Comparison of ENCODE assay signal across 8 cellular contexts in genomic region chr12:4648099-4648498, GRCh38. TPM values are rescaled to one million over a fixed set of nuclear protein-coding genes. Genes with fewer than 3 reads are reported as not detected.
DNase-seq lines count a peak whose midpoint lies in the region; ATAC-seq and TF ChIP-seq lines count a peak whose summit lies in the region.

No MANE protein-coding gene starts in this region.

- no peaks in the 10 kb centered on the region for H4K20me1 ChIP-seq in SU-DHL-6 (ENCODE audit: low read depth, low read length)

- peak overlapping the region; percentile 89 for H3K4me2 ChIP-seq in SU-DHL-6 (ENCODE audit: low read depth, low read length, poor library complexity, severe bottlenecking)

- DNase-seq in HCEC 1CT (peak; percentile 21), sciatic nerve (ENCODE audit: low spot score) (no peak), amniotic stem cell (lab: John Stamatoyannopoulos, UW) (no peak), HEK293T (ENCODE audit: extremely low spot score) (no peak), COR-L47 (lab: John Stamatoyannopoulos, UW) (no peak)

- H3K79me2 ChIP-seq in SU-DHL-6 (ENCODE audit: insufficient read depth, low read length) = peaks cover 41% of the 10 kb centered on the region

- CTCF ChIA-PET in HEK293T (lab: Yijun Ruan, JAX) = interaction anchor here (0.7 kb wide), 1 partner anchor 10 kb away, joined by 3 read pairs; no protein-coding TSS in a partner anchor

- peak; percentile 20 for ATAC-seq in gastroesophageal sphincter
- ATAC-seq in sciatic nerve = peak; percentile 22

- no peaks in the 10 kb centered on the region for H3K36me3 ChIP-seq in SU-DHL-6 (ENCODE audit: low read length)
- no peaks in the 10 kb centered on the region for H3K36me3 ChIP-seq in gastroesophageal sphincter

- no peaks in the 10 kb centered on the region for H3K9me2 ChIP-seq in SU-DHL-6 (replicated peaks; ENCODE audit: insufficient read depth, low read length)

- no peaks in the 10 kb centered on the region for H3K9me3 ChIP-seq in SU-DHL-6 (ENCODE audit: insufficient read depth, low read length)
- H3K9me3 ChIP-seq in gastroesophageal sphincter = no peaks in the 10 kb centered on the region

- no peak for TF ChIP-seq POLR2A in gastroesophageal sphincter (IDR thresholded peaks at IDR 0.05)

- H2AFZ ChIP-seq in SU-DHL-6 (ENCODE audit: low read depth, low read length, severe bottlenecking) = peak overlapping the region; percentile 95

- H3K27me3 ChIP-seq in SU-DHL-6 (ENCODE audit: low read length) = no peaks in the 10 kb centered on the region
- H3K27me3 ChIP-seq in gastroesophageal sphincter = no peaks in the 10 kb centered on the region

- no peaks in the 10 kb centered on the region for H3F3A ChIP-seq in SU-DHL-6 (ENCODE audit: insufficient read depth)

- POLR2A ChIA-PET in HEK293T (lab: Yijun Ruan, JAX) = interaction anchor here (0.6 to 2.0 kb wide), 12 partner anchors 8 to 815 kb away, joined by 3 to 10 read pairs (median 4); a partner anchor contains a TSS

- intact Hi-C loops in sciatic nerve (cut with DNase I) = no loop called here

- H3K27ac ChIP-seq in C4-2B (peak overlapping the region; percentile 86), SU-DHL-6 (ENCODE audit: low read depth, low read length) (no peak overlapping the region), gastroesophageal sphincter (peak overlapping the region; percentile 86 to 92 (median 86))

- H3K9ac ChIP-seq in SU-DHL-6 (ENCODE audit: low read length) = peak overlapping the region; percentile 74

- WGBS in gastroesophageal sphincter (ENCODE audit: low coverage in 1 of 2), 2 donors = 28 to 35% methylated on average over 4 of the region's 4 CpGs

- H3K4me1 ChIP-seq in gastroesophageal sphincter = peaks cover 10 to 45% (median 14%) of the 10 kb centered on the region in 3 donors

- H3K4me3 ChIP-seq in SU-DHL-6 (ENCODE audit: insufficient read depth, low read length, poor library complexity, severe bottlenecking) = peak overlapping the region; percentile 74
- peak overlapping the region; percentile 58 to 100 for H3K4me3 ChIP-seq in gastroesophageal sphincter

- TF ChIP-seq EP300 in gastroesophageal sphincter (IDR thresholded peaks at IDR 0.05) = no peak

- TF ChIP-seq CTCF in C4-2B (conservative IDR thresholded peaks at IDR 0.05) = no peak
- TF ChIP-seq CTCF in SU-DHL-6 (IDR thresholded peaks at IDR 0.05; ENCODE audit: insufficient read depth, low read length, poor library complexity, severe bottlenecking) = no peak
- no peak for TF ChIP-seq CTCF in gastroesophageal sphincter (IDR thresholded peaks at IDR 0.05)

TF ChIP-seq in HEK293T, 16 proteins besides CTCF, POLR2A, EP300 and RAD21:
- TF ChIP-seq HDGF (IDR thresholded peaks at IDR 0.05; ENCODE audit: borderline replicate concordance) (no peak), ELF4 (IDR thresholded peaks at IDR 0.05) (no peak), BHLHE40 (IDR thresholded peaks at IDR 0.05; ENCODE audit: borderline replicate concordance) (no peak), ARNT (IDR thresholded peaks at IDR 0.05) (no peak), NFRKB (IDR thresholded peaks at IDR 0.05) (no peak), TARDBP (IDR thresholded peaks at IDR 0.05) (no peak), L3MBTL2 (conservative IDR thresholded peaks at IDR 0.05) (no peak), LEF1 (IDR thresholded peaks at IDR 0.05; ENCODE audit: borderline replicate concordance) (no peak), ZNF384 (IDR thresholded peaks at IDR 0.05) (no peak), FOXM1 (IDR thresholded peaks at IDR 0.05; ENCODE audit: borderline replicate concordance) (no peak)

RNA-seq across cellular contexts. Expression of gene AKAP3, which starts 0.8 kb away (rescaled TPM):
- total RNA-seq in gastroesophageal sphincter (1 to 10 TPM in 2 of 4 donors, under 1 TPM in 2; 0.13 to 3.1 (median 1.6) TPM), sciatic nerve (2.4 TPM)

RNA-seq across cellular contexts. Expression of gene NDUFA9, which starts 0.8 kb away (rescaled TPM):
- 10 to 100 TPM; 33.3 to 65.8 (median 43.8) TPM for total RNA-seq in gastroesophageal sphincter
- 54.2 TPM for total RNA-seq in sciatic nerve
